ENCODE assay signal across 10 cellular contexts in genomic region chr12:71838661-71839060, GRCh38. TPM values are rescaled to one million over a fixed set of nuclear protein-coding genes. Genes with fewer than 3 reads are reported as not detected.
DNase-seq lines count a peak whose midpoint lies in the region; ATAC-seq lines count a peak whose summit lies in the region.
"Had no signal": no experiment of that assay in that cellular context is flagged by ENCODE, and none has a peak within 500 bp of the region (broad histone marks: within the 10 kb centered on the region; RNA-seq: fewer than 3 reads in every experiment).

No MANE protein-coding gene starts in this region.

- H3K4me1 Mint-ChIP-seq in T-helper 2 cell treated with Interferon-gamma antibody and Interleukin-4, amounts not matched to agents 5 μg/mL and 100 μg/mL, for 36 hours (ENCODE audit: low read depth): peaks cover 21% of the 10 kb centered on the region
- peaks cover 50% of the 10 kb centered on the region for H3K4me1 Mint-ChIP-seq in activated naive CD8-positive, alpha-beta T cell (ENCODE audit: low read depth)

- no peaks in the 10 kb centered on the region for H3K27me3 Mint-ChIP-seq in T-helper 2 cell treated with Interferon-gamma antibody and Interleukin-4, amounts not matched to agents 5 μg/mL and 100 μg/mL, for 36 hours (ENCODE audit: low read depth)
- peaks cover 3% of the 10 kb centered on the region for H3K27me3 Mint-ChIP-seq in activated naive CD8-positive, alpha-beta T cell

- DNase-seq in T-helper 2 cell treated with Interferon-gamma antibody and Interleukin-4, amounts not matched to agents 5 μg/mL and 100 μg/mL, for 36 hours (ENCODE audit: low spot score): no peak
- no peak for DNase-seq in T-helper 2 cell
- DNase-seq in substantia nigra (lab: John Stamatoyannopoulos, UW): no peak
- DNase-seq in H7: no peak
- DNase-seq: ACHN; activated effector memory CD4-positive, alpha-beta T cell treated with anti-CD3 and anti-CD28 coated beads, Interleukin-2, amount 50 U/mL, for 16 hours had no signal

- peak overlapping the region; percentile 96 for H3K4me3 Mint-ChIP-seq in T-helper 2 cell treated with Interferon-gamma antibody and Interleukin-4, amounts not matched to agents 5 μg/mL and 100 μg/mL, for 36 hours
- H3K4me3 Mint-ChIP-seq in activated naive CD8-positive, alpha-beta T cell: peak overlapping the region; percentile 98

- peaks cover 15% of the 10 kb centered on the region for H3K36me3 Mint-ChIP-seq in T-helper 2 cell treated with Interferon-gamma antibody and Interleukin-4, amounts not matched to agents 5 μg/mL and 100 μg/mL, for 36 hours (ENCODE audit: low read depth)
- peaks cover 2% of the 10 kb centered on the region for H3K36me3 Mint-ChIP-seq in activated naive CD8-positive, alpha-beta T cell

- H3K9me3 Mint-ChIP-seq in T-helper 2 cell treated with Interferon-gamma antibody and Interleukin-4, amounts not matched to agents 5 μg/mL and 100 μg/mL, for 36 hours: no peaks in the 10 kb centered on the region
- H3K9me3 Mint-ChIP-seq in activated naive CD8-positive, alpha-beta T cell (ENCODE audit: low read depth): no peaks in the 10 kb centered on the region

- no peaks in the 10 kb centered on the region for H3K36me3 ChIP-seq in H7 (replicated peaks; ENCODE audit: control insufficient read depth, insufficient read depth, low read length)

- no peaks in the 10 kb centered on the region for H3K27me3 ChIP-seq in layer of hippocampus (ENCODE audit: control insufficient read depth, insufficient read depth, low read length)
- H3K27me3 ChIP-seq in H7 (ENCODE audit: control insufficient read depth, insufficient read depth, low read length): no peaks in the 10 kb centered on the region

- H3K27ac Mint-ChIP-seq in T-helper 2 cell treated with Interferon-gamma antibody and Interleukin-4, amounts not matched to agents 5 μg/mL and 100 μg/mL, for 36 hours: peak overlapping the region; percentile 98
- H3K27ac Mint-ChIP-seq in activated naive CD8-positive, alpha-beta T cell: peak overlapping the region; percentile 97

- no peak overlapping the region for H3K4me3 ChIP-seq in H7 (ENCODE audit: insufficient read depth, low read depth, low read length)

- ATAC-seq in GM19452 (IDR thresholded peaks at IDR 0.05; ENCODE audit: unreplicated experiment) (no peak), GM18868 (IDR thresholded peaks at IDR 0.05; ENCODE audit: unreplicated experiment) (no peak)

- peak overlapping the region; percentile 93 for H3K27ac ChIP-seq in layer of hippocampus (ENCODE audit: low read depth, low read length)
- H3K27ac ChIP-seq in substantia nigra (ENCODE audit: low read depth, low read length, poor library complexity, severe bottlenecking): peak overlapping the region; percentile 87

RNA-seq across cellular contexts. Expression of gene TBC1D15, which starts 0.9 kb away (rescaled TPM):
- total RNA-seq in H7 (2014; rRNA removed; shearing (Covaris generic)): 9.8 and 11.3 TPM in 2 replicates
